ENCODE assay signal across 14 cellular contexts in genomic region chr19:32677657-32678056, GRCh38. TPM values are rescaled to one million over a fixed set of nuclear protein-coding genes. Genes with fewer than 3 reads are reported as not detected.
A peak's percentile ranks its signal among the peaks of the same experiment; 100 is the strongest.
DNase-seq lines count a peak whose midpoint lies in the region; ATAC-seq, FAIRE-seq and TF ChIP-seq lines count a peak whose summit lies in the region.
"Had no signal": no experiment of that assay in that cellular context is flagged by ENCODE, and none has a peak within 500 bp of the region (broad histone marks: within the 10 kb centered on the region; RNA-seq: fewer than 3 reads in every experiment).

No MANE protein-coding gene starts in this region.

- H3K36me3 Mint-ChIP-seq in activated CD8-positive, alpha-beta T cell treated with anti-CD3 and anti-CD28 coated beads for 36 hours (ENCODE audit: low read depth), result peaks cover 2% of the 10 kb centered on the region

- ATAC-seq in activated CD8-positive, alpha-beta T cell treated with anti-CD3 and anti-CD28 coated beads for 36 hours, result no peak
- ATAC-seq in HG03135 (IDR thresholded peaks at IDR 0.05; ENCODE audit: unreplicated experiment), result no peak
- ATAC-seq in HG03520 (IDR thresholded peaks at IDR 0.05; ENCODE audit: unreplicated experiment), result no peak
- no peak for ATAC-seq in HG03095 (IDR thresholded peaks at IDR 0.05; ENCODE audit: unreplicated experiment)
- ATAC-seq: activated CD4-positive, alpha-beta T cell treated with anti-CD3 and anti-CD28 coated beads for 36 hours; body of pancreas had no signal

- H3K4me3 Mint-ChIP-seq in activated CD8-positive, alpha-beta T cell treated with anti-CD3 and anti-CD28 coated beads for 36 hours, result peak overlapping the region; percentile 53
- H3K4me3 Mint-ChIP-seq: activated CD4-positive, alpha-beta T cell treated with anti-CD3 and anti-CD28 coated beads for 36 hours had no signal

- DNase-seq in 8988T (peak; percentile 48), islet precursor cell (peak; percentile 76), foreskin melanocyte (no peak)
- no peak for DNase-seq in activated CD8-positive, alpha-beta T cell treated with anti-CD3 and anti-CD28 coated beads for 36 hours
- DNase-seq: activated CD4-positive, alpha-beta T cell treated with anti-CD3 and anti-CD28 coated beads for 36 hours; body of pancreas; NCI-H1436 treated with DMSO at 0.1 percent for 48 hours; stimulated activated CD4-positive, alpha-beta T cell treated with anti-CD3 and anti-CD28 coated beads, Interleukin-4, amount 100 ng/mL, for 1 hour had no signal

- intact Hi-C loops in activated CD8-positive, alpha-beta T cell treated with anti-CD3 and anti-CD28 coated beads for 36 hours (cut with micrococcal nuclease), result no loop called here

- H3K27ac Mint-ChIP-seq in activated CD8-positive, alpha-beta T cell treated with anti-CD3 and anti-CD28 coated beads for 36 hours, result no peak overlapping the region
- H3K27ac Mint-ChIP-seq: activated CD4-positive, alpha-beta T cell treated with anti-CD3 and anti-CD28 coated beads for 36 hours had no signal

- peaks cover 19% of the 10 kb centered on the region for H3K4me1 Mint-ChIP-seq in activated CD8-positive, alpha-beta T cell treated with anti-CD3 and anti-CD28 coated beads for 36 hours (ENCODE audit: low read depth)

- peaks cover 15% of the 10 kb centered on the region for H3K27me3 Mint-ChIP-seq in activated CD8-positive, alpha-beta T cell treated with anti-CD3 and anti-CD28 coated beads for 36 hours

- H3K9me3 Mint-ChIP-seq in activated CD8-positive, alpha-beta T cell treated with anti-CD3 and anti-CD28 coated beads for 36 hours, result no peaks in the 10 kb centered on the region

- no peak for TF ChIP-seq CTCF in activated CD8-positive, alpha-beta T cell treated with anti-CD3 and anti-CD28 coated beads for 36 hours (IDR thresholded peaks at IDR 0.05)

- peak; percentile 97 for FAIRE-seq in G401.6 (lab: Jason Lieb, UNC)
- FAIRE-seq: RCC 7860 had no signal

- POLR2A ChIA-PET in activated CD8-positive, alpha-beta T cell treated with anti-CD3 and anti-CD28 coated beads for 36 hours (lab: Charles Lee), result interaction anchor here (2.3 to 4.7 kb wide), 3 partner anchors 9 to 16 kb away, joined by 7 to 43 read pairs (median 14); partner anchors contain the start of gene NUDT19

- CTCF ChIA-PET in activated CD8-positive, alpha-beta T cell treated with anti-CD3 and anti-CD28 coated beads for 36 hours (lab: Charles Lee), result interaction anchor here (1.1 kb wide), 1 partner anchor 13 kb away, joined by 4 read pairs; no protein-coding TSS in a partner anchor

RNA-seq across cellular contexts. Expression of gene RGS9BP, which starts 2.0 kb away (rescaled TPM):
- total RNA-seq in activated CD8-positive, alpha-beta T cell treated with anti-CD3 and anti-CD28 coated beads for 36 hours, result under 1 TPM; 0.18 to 0.32 TPM
- total RNA-seq: body of pancreas had no signal

RNA-seq across cellular contexts. Expression of gene ANKRD27, which starts 2.7 kb away (rescaled TPM):
- 10 to 100 TPM; 34.2 to 41.0 TPM for total RNA-seq in activated CD8-positive, alpha-beta T cell treated with anti-CD3 and anti-CD28 coated beads for 36 hours

RNA-seq across cellular contexts. Expression of gene NUDT19, which starts 14.0 kb away (rescaled TPM):
- 10 to 100 TPM; 16.1 to 17.5 TPM for total RNA-seq in activated CD8-positive, alpha-beta T cell treated with anti-CD3 and anti-CD28 coated beads for 36 hours

RNA-seq across cellular contexts. Expression of gene TDRD12, which starts 41.9 kb away (rescaled TPM):
- total RNA-seq in activated CD8-positive, alpha-beta T cell treated with anti-CD3 and anti-CD28 coated beads for 36 hours, result under 1 TPM in 1 of 2 experiments, not detected in 1; 0.13 TPM
- total RNA-seq: thoracic aorta had no signal

Comparison
In these comparisons a context has a peak if more than half of its experiments do, and no peak if none do; other contexts are left out.
1. DNase-seq: peak in 8988T (single experiment) and islet precursor cell (single experiment); none in activated CD8-positive, alpha-beta T cell treated with anti-CD3 and anti-CD28 coated beads for 36 hours (single experiment) and foreskin melanocyte (single experiment).